ENCODE assay signal across 1 cellular context in genomic region chr18:55857961-55858360, GRCh38.
TF ChIP-seq lines count a peak whose summit lies in the region.

No MANE protein-coding gene starts in this region.

TF ChIP-seq in SK-N-SH treated with all-trans-retinoic acid at 6 μM for 48 hours, 23 proteins besides CTCF, POLR2A, EP300 and RAD21 (continued from another document):
- TF ChIP-seq PATZ1 (CRISPR knock-in tag; IDR thresholded peaks at IDR 0.05; ENCODE audit: borderline replicate concordance) (no peak), ZNF565 (CRISPR knock-in tag; conservative IDR thresholded peaks at IDR 0.05; ENCODE audit: low read depth) (no peak), GLIS3 (CRISPR knock-in tag; IDR thresholded peaks at IDR 0.05) (no peak)
